In genomic region chr6:108667984-108668383, GRCh38 we compare ENCODE assay signal across 15 cellular contexts.
DNase-seq lines count a peak whose midpoint lies in the region; ATAC-seq, FAIRE-seq and TF ChIP-seq lines count a peak whose summit lies in the region.
"Had no signal": no experiment of that assay in that cellular context is flagged by ENCODE, and none has a peak within 500 bp of the region (broad histone marks: within the 10 kb centered on the region; RNA-seq: fewer than 3 reads in every experiment).

No MANE protein-coding gene starts in this region.

- no peak overlapping the region for H3K4me3 ChIP-seq in right cardiac atrium (ENCODE audit: low read length)
- H3K4me3 ChIP-seq in psoas muscle = peak overlapping the region; percentile 2
- H3K4me3 ChIP-seq in tibial artery = no peak overlapping the region
- H3K4me3 ChIP-seq: BLaER1 had no signal

- H3K27ac Mint-ChIP-seq in brain = peak overlapping the region in 3 of 5 experiments; percentile 28 to 54 (median 43)
- H3K27ac Mint-ChIP-seq: stimulated activated memory B cell treated with anti-CD40 and anti-IgM and Interleukin-4, amounts not matched to agents 10 μg/mL and 1 μg/mL and 100 μg/mL, for 72 hours had no signal

- H3K4me3 Mint-ChIP-seq in brain = peak overlapping the region in 1 of 5 experiments; percentile 23
- H3K4me3 Mint-ChIP-seq: stimulated activated memory B cell treated with anti-CD40 and anti-IgM and Interleukin-4, amounts not matched to agents 10 μg/mL and 1 μg/mL and 100 μg/mL, for 72 hours had no signal

- H3K9me3 Mint-ChIP-seq in brain = no peaks in the 10 kb centered on the region
- H3K9me3 Mint-ChIP-seq: IgD-negative memory B cell; stimulated activated memory B cell treated with anti-CD40 and anti-IgM and Interleukin-4, amounts not matched to agents 10 μg/mL and 1 μg/mL and 100 μg/mL, for 72 hours had no signal

- intact Hi-C loops in right cardiac atrium (cut with DNase I) = no loop called here
- intact Hi-C loops in psoas muscle (cut with DNase I) = no loop called here
- intact Hi-C loops in tibial artery (cut with DNase I; ENCODE audit: low total_unique reads) = no loop called here

- peaks cover 53% of the 10 kb centered on the region for H3K36me3 Mint-ChIP-seq in brain

- no peaks in the 10 kb centered on the region for H3K27me3 Mint-ChIP-seq in brain
- H3K27me3 Mint-ChIP-seq: IgD-negative memory B cell; stimulated activated memory B cell treated with anti-CD40 and anti-IgM and Interleukin-4, amounts not matched to agents 10 μg/mL and 1 μg/mL and 100 μg/mL, for 72 hours had no signal

- TF ChIP-seq CTCF in GM13976 (IDR thresholded peaks at IDR 0.05; ENCODE audit: borderline replicate concordance, control extremely low read depth, extremely low read depth, insufficient read depth, missing control alignments) (no peak), brain (conservative IDR thresholded peaks at IDR 0.05) (no peak), psoas muscle (IDR thresholded peaks at IDR 0.05) (no peak), tibial artery (IDR thresholded peaks at IDR 0.05) (no peak)

- H3K36me3 ChIP-seq in psoas muscle (ENCODE audit: insufficient read depth in 1 of 2, low read depth in 1 of 2) (peaks cover 8 to 21% of the 10 kb centered on the region in 2 donors), tibial artery (peaks cover 34 to 50% (median 37%) of the 10 kb centered on the region in 3 donors)
- H3K36me3 ChIP-seq: breast epithelium had no signal

- ATAC-seq in right cardiac atrium = peak; percentile 31 to 34
- peak; percentile 61 to 86 (median 80) for ATAC-seq in psoas muscle
- ATAC-seq in HG03565 (IDR thresholded peaks at IDR 0.05; ENCODE audit: unreplicated experiment) = no peak
- ATAC-seq in GM18520 (IDR thresholded peaks at IDR 0.05; ENCODE audit: unreplicated experiment) = no peak
- ATAC-seq: stimulated activated memory B cell treated with anti-CD40 and anti-IgM and Interleukin-4, amounts not matched to agents 10 μg/mL and 1 μg/mL and 100 μg/mL, for 72 hours had no signal

- H3K9me3 ChIP-seq in right cardiac atrium (ENCODE audit: control insufficient read depth, low read length) (no peaks in the 10 kb centered on the region), psoas muscle (no peaks in the 10 kb centered on the region), tibial artery (no peaks in the 10 kb centered on the region)
- H3K9me3 ChIP-seq: BLaER1, breast epithelium had no signal

- peak; percentile 5 for DNase-seq in GM13976 (ENCODE audit: low spot score)
- no peak for DNase-seq in right cardiac atrium
- DNase-seq in psoas muscle = peak in 1 of 2 donors; percentile 72
- DNase-seq in tibial artery = no peak
- no peak for DNase-seq in GM19239 (ENCODE audit: insufficient read length, low spot score)
- DNase-seq: activated T-cell treated with anti-CD3 and anti-CD28 coated beads, Interleukin-2, amount 50 U/mL, for 48 hours; erythroblast; NCI-H187 had no signal

- in situ Hi-C loops in GM13976 (cut with MboI; ENCODE audit: low sequenced_read_pairs, unreplicated experiment) = no loop called here

- H3K27me3 ChIP-seq in right cardiac atrium (ENCODE audit: control insufficient read depth, insufficient read depth) (no peaks in the 10 kb centered on the region), psoas muscle (ENCODE audit: insufficient read depth in 3 of 3, low read length in 2 of 3) (no peaks in the 10 kb centered on the region), tibial artery (no peaks in the 10 kb centered on the region)
- H3K27me3 ChIP-seq: BLaER1, breast epithelium had no signal

- WGBS in right cardiac atrium = 37% methylated on average over 6 of the region's 6 CpGs
- 14 to 33% (median 18%) methylated on average over 6 of the region's 6 CpGs for WGBS in psoas muscle, 3 donors

- H3K4me1 Mint-ChIP-seq in brain = peaks cover 59% of the 10 kb centered on the region

- H3K4me1 ChIP-seq in right cardiac atrium (ENCODE audit: control insufficient read depth, insufficient read depth, low read length) = peaks cover 26% of the 10 kb centered on the region
- peaks cover 83% of the 10 kb centered on the region for H3K4me1 ChIP-seq in psoas muscle
- H3K4me1 ChIP-seq in tibial artery = peaks cover 0 to 84% (median 50%) of the 10 kb centered on the region in 4 donors
- H3K4me1 ChIP-seq: BLaER1 had no signal

- no peak for FAIRE-seq in GM19239 (lab: Jason Lieb, UNC)

- H3K27ac ChIP-seq in right cardiac atrium (ENCODE audit: low read length) (peak overlapping the region; percentile 21), psoas muscle (peak overlapping the region; percentile 63), tibial artery (no peak overlapping the region)
- H3K27ac ChIP-seq: BLaER1, breast epithelium had no signal

Comparison
In these comparisons a context has a peak if more than half of its experiments do, and no peak if none do; other contexts are left out.
1. ATAC-seq: peak in right cardiac atrium (2 of 2) and psoas muscle (4 of 4); none in HG03565 (single experiment) and GM18520 (single experiment).
2. H3K27ac ChIP-seq: peak in right cardiac atrium (single experiment) and psoas muscle (single experiment); none in tibial artery (0 of 2).